ENCODE assay signal across 1 cellular context in genomic region chr16:29126057-29126494, GRCh38.
TF ChIP-seq lines count a peak whose summit lies in the region.

No MANE protein-coding gene starts in this region.

TF ChIP-seq in liver, 16 proteins besides CTCF, POLR2A, EP300 and RAD21 (continued from another document):
- TF ChIP-seq ZBTB33 (IDR thresholded peaks at IDR 0.05) (no peak), SP1 (IDR thresholded peaks at IDR 0.05) (no peak), JUND (IDR thresholded peaks at IDR 0.05) (no peak), YY1 (IDR thresholded peaks at IDR 0.05) (no peak), NR2F2 (IDR thresholded peaks at IDR 0.05) (no peak)
